Comparison of ENCODE assay signal across 16 cellular contexts in the genomic region with DNA sequence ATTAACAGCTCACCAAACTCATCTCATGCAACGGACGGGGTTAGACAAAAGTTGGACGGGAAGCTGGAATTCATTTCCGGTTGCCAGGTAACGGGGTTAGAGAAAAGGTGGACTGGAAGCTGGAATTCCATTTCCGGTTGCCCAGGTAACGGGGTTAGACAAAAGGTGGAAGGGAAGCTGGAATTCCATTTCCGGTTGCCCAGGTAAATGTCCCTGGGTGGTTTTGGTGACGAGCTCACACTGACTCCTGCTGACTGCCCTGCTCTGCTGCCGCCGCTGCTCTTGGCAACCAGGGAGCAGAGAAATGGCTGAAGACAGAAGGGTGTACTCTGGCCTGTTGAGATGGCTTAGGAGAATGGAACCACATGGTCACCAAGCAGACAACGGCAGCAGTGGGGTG.
"Had no signal": no experiment of that assay in that cellular context is flagged by ENCODE, and none has a peak within 500 bp of the region (broad histone marks: within the 10 kb centered on the region; RNA-seq: fewer than 3 reads in every experiment).

No MANE protein-coding gene starts in this region.

- DNase-seq: activated CD4-positive, alpha-beta T cell treated with anti-CD3 and anti-CD28 coated beads for 4 hours; activated CD8-positive, alpha-beta memory T cell treated with anti-CD3 and anti-CD28 coated beads, Interleukin-2, amount 50 U/mL, for 4 hours; activated CD8-positive, alpha-beta T cell treated with anti-CD3 and anti-CD28 coated beads for 36 hours; activated gamma-delta T cell treated with Interleukin-2 at 50 U/mL for 16 hours; activated naive CD8-positive, alpha-beta T cell treated with anti-CD3 and anti-CD28 coated beads, Interleukin-2, amount 10 ng/mL, durations not matched to agents 7 days and 5 days; activated T-cell treated with anti-CD3 and anti-CD28 coated beads, Interleukin-2, amount 50 U/mL, for 72 hours; aorta; dorsolateral prefrontal cortex; foreskin melanocyte; heart left ventricle; natural killer cell; sigmoid colon; stimulated activated CD4-positive, alpha-beta T cell treated with anti-CD3 and anti-CD28 coated beads, Interleukin-12 subunit alpha, Interleukin-12 subunit beta, amount 100 ng/mL, for 4 hours; stimulated activated CD4-positive, alpha-beta T cell treated with anti-CD3 and anti-CD28 coated beads, Interleukin-2, amount 100 ng/mL, for 48 hours; T-helper 9 cell had no signal

- ATAC-seq: activated CD8-positive, alpha-beta T cell treated with anti-CD3 and anti-CD28 coated beads for 36 hours; activated T-cell treated with anti-CD3 and anti-CD28 coated beads, Interleukin-2, amount 50 U/mL, for 72 hours; heart left ventricle; natural killer cell had no signal

- H3K27ac Mint-ChIP-seq: activated CD8-positive, alpha-beta T cell treated with anti-CD3 and anti-CD28 coated beads for 36 hours; activated naive CD8-positive, alpha-beta T cell treated with anti-CD3 and anti-CD28 coated beads, Interleukin-2, amount 10 ng/mL, durations not matched to agents 7 days and 5 days; activated T-cell treated with anti-CD3 and anti-CD28 coated beads, Interleukin-2, amount 50 U/mL, for 72 hours; natural killer cell; stimulated activated naive CD8-positive, alpha-beta T cell treated with anti-CD3 and anti-CD28 coated beads, Interleukin-15, Interleukin-2, amounts not matched to agents 100 ng/mL and 50 ng/mL, for 24 hours had no signal

- H3K27ac ChIP-seq: heart left ventricle, sigmoid colon had no signal

- H3K27me3 ChIP-seq: dorsolateral prefrontal cortex, heart left ventricle, sigmoid colon had no signal

- H3K4me3 Mint-ChIP-seq: activated CD8-positive, alpha-beta T cell treated with anti-CD3 and anti-CD28 coated beads for 36 hours; activated naive CD8-positive, alpha-beta T cell treated with anti-CD3 and anti-CD28 coated beads, Interleukin-2, amount 10 ng/mL, durations not matched to agents 7 days and 5 days; activated T-cell treated with anti-CD3 and anti-CD28 coated beads, Interleukin-2, amount 50 U/mL, for 72 hours; natural killer cell; stimulated activated naive CD8-positive, alpha-beta T cell treated with anti-CD3 and anti-CD28 coated beads, Interleukin-15, Interleukin-2, amounts not matched to agents 100 ng/mL and 50 ng/mL, for 24 hours had no signal

- H3K27me3 Mint-ChIP-seq: activated CD8-positive, alpha-beta T cell treated with anti-CD3 and anti-CD28 coated beads for 36 hours; activated naive CD8-positive, alpha-beta T cell treated with anti-CD3 and anti-CD28 coated beads, Interleukin-2, amount 10 ng/mL, durations not matched to agents 7 days and 5 days; stimulated activated naive CD8-positive, alpha-beta T cell treated with anti-CD3 and anti-CD28 coated beads, Interleukin-15, Interleukin-2, amounts not matched to agents 100 ng/mL and 50 ng/mL, for 24 hours had no signal

- H3K4me3 ChIP-seq: dorsolateral prefrontal cortex, heart left ventricle, sigmoid colon had no signal

- H3K9me3 ChIP-seq: heart left ventricle, sigmoid colon had no signal

- H3K4me1 Mint-ChIP-seq: natural killer cell had no signal

- H3K9me3 Mint-ChIP-seq: activated CD8-positive, alpha-beta T cell treated with anti-CD3 and anti-CD28 coated beads for 36 hours; activated naive CD8-positive, alpha-beta T cell treated with anti-CD3 and anti-CD28 coated beads, Interleukin-2, amount 10 ng/mL, durations not matched to agents 7 days and 5 days; activated T-cell treated with anti-CD3 and anti-CD28 coated beads, Interleukin-2, amount 50 U/mL, for 72 hours; natural killer cell; stimulated activated naive CD8-positive, alpha-beta T cell treated with anti-CD3 and anti-CD28 coated beads, Interleukin-15, Interleukin-2, amounts not matched to agents 100 ng/mL and 50 ng/mL, for 24 hours had no signal
